8 cellular contexts compared by ENCODE assay signal in the genomic region with DNA sequence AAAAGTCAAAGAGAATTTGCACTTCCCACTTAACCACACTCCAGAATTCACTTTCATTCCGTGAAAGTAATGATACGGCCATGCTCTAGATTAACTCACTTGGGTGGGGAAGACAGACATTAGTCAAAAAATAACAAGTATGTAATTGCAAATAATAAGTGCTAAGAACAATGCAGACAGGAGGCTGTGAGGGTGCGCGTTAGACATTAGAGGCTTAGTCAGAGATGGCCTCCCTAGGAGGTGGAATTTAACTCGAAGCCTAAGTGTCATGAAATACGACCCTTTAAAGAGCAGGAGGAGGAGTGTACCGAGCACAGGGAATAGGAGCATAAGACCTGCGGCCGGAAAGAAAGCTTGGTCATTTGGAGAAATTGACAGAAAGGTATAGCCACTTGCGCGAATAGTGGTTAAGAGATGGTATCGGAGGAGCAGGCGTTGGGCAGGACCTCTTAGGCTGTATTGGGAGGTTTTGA. TPM values are rescaled to one million over a fixed set of nuclear protein-coding genes. Genes with fewer than 3 reads are reported as not detected.
DNase-seq lines count a peak whose midpoint lies in the region; ATAC-seq and TF ChIP-seq lines count a peak whose summit lies in the region.

No MANE protein-coding gene starts in this region.

- intact Hi-C loops in right cardiac atrium (cut with DNase I), result no loop called here

- H3K27ac ChIP-seq in 22Rv1, result peak overlapping the region; percentile 79
- H3K27ac ChIP-seq in right cardiac atrium (ENCODE audit: low read length), result peak overlapping the region; percentile 69
- peak overlapping the region in 20 of 21 experiments; percentile 46 to 92 (median 84) for H3K27ac ChIP-seq in skin epidermis

- WGBS in right cardiac atrium, result 1% methylated on average over 13 of the region's 13 CpGs

- TF ChIP-seq CTCF in 22Rv1 (IDR thresholded peaks at IDR 0.05) (no peak), GM12864 (IDR thresholded peaks at IDR 0.05; ENCODE audit: low read depth, low read length, missing control alignments) (no peak)

- H3K27me3 ChIP-seq in right cardiac atrium (ENCODE audit: control insufficient read depth, insufficient read depth), result no peaks in the 10 kb centered on the region

- H3K4me3 ChIP-seq in GM12864 (ENCODE audit: low read depth, low read length), result peak overlapping the region; percentile 86
- peak overlapping the region; percentile 81 for H3K4me3 ChIP-seq in right cardiac atrium (ENCODE audit: low read length)
- H3K4me3 ChIP-seq in skin epidermis, result peak overlapping the region; percentile 64 to 92 (median 77)

- no peak for DNase-seq in GM12864 (ENCODE audit: low read depth)
- peak; percentile 42 for DNase-seq in KBM-7
- peak; percentile 19 to 29 for DNase-seq in activated CD4-positive, alpha-beta T cell treated with anti-CD3 and anti-CD28 coated beads, Interleukin-2, amount 50 U/mL, for 48 hours
- DNase-seq in right cardiac atrium, result no peak
- DNase-seq in amygdala (lab: John Stamatoyannopoulos, UW), result no peak

- in situ Hi-C loops in KBM-7 (cut with MboI; ENCODE audit: low pct_unique_long_range_greater_than_20kb, low sequenced_read_pairs), result no loop called here

- ATAC-seq in right cardiac atrium (no peak), GM21529 (IDR thresholded peaks at IDR 0.05; ENCODE audit: unreplicated experiment) (no peak)

- peaks cover 3% of the 10 kb centered on the region for H3K4me1 ChIP-seq in right cardiac atrium (ENCODE audit: control insufficient read depth, insufficient read depth, low read length)

- no peaks in the 10 kb centered on the region for H3K9me3 ChIP-seq in right cardiac atrium (ENCODE audit: control insufficient read depth, low read length)

RNA-seq across cellular contexts. Expression of a gene that starts 0.6 kb away (rescaled TPM):
- total RNA-seq in right cardiac atrium, result 10 to 100 TPM; 10.2 to 18.5 (median 14.7) TPM
- polyA plus RNA-seq in right cardiac atrium, result 36.4 TPM

Comparison
In these comparisons a context has a peak if more than half of its experiments do, and no peak if none do; other contexts are left out.
1. DNase-seq: peak in KBM-7 (single experiment) and activated CD4-positive, alpha-beta T cell treated with anti-CD3 and anti-CD28 coated beads, Interleukin-2, amount 50 U/mL, for 48 hours (2 of 2); none in GM12864 (single experiment), right cardiac atrium (0 of 3) and amygdala (0 of 56).
2. Peak in every context shown above with its lines, with median percentiles within 50 percentile points of each other: H3K27ac ChIP-seq and H3K4me3 ChIP-seq.